ENCODE assay signal across 27 cellular contexts in the genomic region with DNA sequence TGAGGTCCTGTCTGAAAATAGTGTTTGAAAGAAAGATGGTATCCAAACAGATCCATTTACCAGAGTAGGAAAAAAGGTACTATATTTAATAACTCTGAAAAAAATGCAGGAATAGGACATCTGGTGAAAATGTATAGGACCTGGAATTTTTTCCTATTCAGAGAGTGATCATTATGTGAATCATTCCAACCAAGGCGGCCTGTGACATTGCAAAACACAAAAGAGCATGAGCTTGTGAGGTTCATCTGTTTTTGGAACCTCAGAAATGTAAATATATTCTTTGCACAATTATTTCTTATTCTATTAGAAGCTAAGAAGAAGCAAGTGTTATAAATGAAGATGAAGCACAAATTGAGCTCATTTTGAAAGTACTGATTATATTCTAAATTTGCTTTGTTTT. TPM values are rescaled to one million over a fixed set of nuclear protein-coding genes. Genes with fewer than 3 reads are reported as not detected.
"Had no signal": no experiment of that assay in that cellular context is flagged by ENCODE, and none has a peak within 500 bp of the region (broad histone marks: within the 10 kb centered on the region; RNA-seq: fewer than 3 reads in every experiment).

No MANE protein-coding gene starts in this region.

- H3K9me3 ChIP-seq: prostate gland, right lobe of liver had no signal

- DNase-seq: activated CD4-positive, alpha-beta T cell treated with anti-CD3 and anti-CD28 coated beads, Interleukin-2, amount 50 U/mL, for 4 hours; activated CD8-positive, alpha-beta memory T cell treated with anti-CD3 and anti-CD28 coated beads, Interleukin-2, amount 10 ng/mL, durations not matched to agents 7 days and 5 days; activated gamma-delta T cell; activated naive CD8-positive, alpha-beta T cell treated with anti-CD3 and anti-CD28 coated beads, Interleukin-2, amount 10 ng/mL, durations not matched to agents 7 days and 5 days; activated T-cell treated with anti-CD3 and anti-CD28 coated beads, Interleukin-2, amount 50 U/mL, for 4 hours; caudate nucleus; effector memory CD8-positive, alpha-beta T cell; foreskin melanocyte; heart left ventricle; islet precursor cell; mammary epithelial cell; natural killer cell; right lobe of liver; spleen; stimulated activated CD4-positive, alpha-beta T cell treated with anti-CD3 and anti-CD28 coated beads, Interleukin-1b, Interleukin-23, amount 100 ng/mL, for 48 hours; stimulated activated naive B cell treated with anti-CD40 and anti-IgM and Interleukin-4, amounts not matched to agents 10 μg/mL and 1 μg/mL and 100 μg/mL, for 72 hours; substantia nigra; T-helper 17 cell; transverse colon had no signal

- H3K27me3 ChIP-seq: heart left ventricle, right lobe of liver, spleen, transverse colon had no signal

- H3K4me3 ChIP-seq: coronary artery, heart left ventricle, prostate gland, right lobe of liver, spleen, transverse colon had no signal

- H3K4me1 Mint-ChIP-seq: activated CD8-positive, alpha-beta memory T cell treated with anti-CD3 and anti-CD28 coated beads, Interleukin-2, amount 10 ng/mL, durations not matched to agents 7 days and 5 days; activated naive CD8-positive, alpha-beta T cell treated with anti-CD3 and anti-CD28 coated beads, Interleukin-2, amount 10 ng/mL, durations not matched to agents 7 days and 5 days; natural killer cell; stimulated activated naive B cell treated with anti-CD40 and anti-IgM and Interleukin-4, amounts not matched to agents 10 μg/mL and 1 μg/mL and 100 μg/mL, for 72 hours; T-helper 17 cell had no signal

- H3K36me3 Mint-ChIP-seq: activated CD8-positive, alpha-beta memory T cell treated with anti-CD3 and anti-CD28 coated beads, Interleukin-2, amount 10 ng/mL, durations not matched to agents 7 days and 5 days; natural killer cell; stimulated activated naive B cell treated with anti-CD40 and anti-IgM and Interleukin-4, amounts not matched to agents 10 μg/mL and 1 μg/mL and 100 μg/mL, for 72 hours had no signal

- H3K36me3 ChIP-seq: heart left ventricle, prostate gland, right lobe of liver, spleen, transverse colon had no signal

- H3K4me1 ChIP-seq: prostate gland, right lobe of liver, spleen had no signal

- H3K4me3 Mint-ChIP-seq: activated CD8-positive, alpha-beta memory T cell treated with anti-CD3 and anti-CD28 coated beads, Interleukin-2, amount 10 ng/mL, durations not matched to agents 7 days and 5 days; activated naive CD8-positive, alpha-beta T cell treated with anti-CD3 and anti-CD28 coated beads, Interleukin-2, amount 10 ng/mL, durations not matched to agents 7 days and 5 days; activated T-cell treated with anti-CD3 and anti-CD28 coated beads, Interleukin-2, amount 50 U/mL, for 4 hours; effector memory CD8-positive, alpha-beta T cell; natural killer cell; stimulated activated naive B cell treated with anti-CD40 and anti-IgM and Interleukin-4, amounts not matched to agents 10 μg/mL and 1 μg/mL and 100 μg/mL, for 72 hours; T-helper 17 cell had no signal

- H3K27ac ChIP-seq: coronary artery, heart left ventricle, prostate gland, right lobe of liver, spleen, transverse colon had no signal

- H3K27ac Mint-ChIP-seq: activated CD8-positive, alpha-beta memory T cell treated with anti-CD3 and anti-CD28 coated beads, Interleukin-2, amount 10 ng/mL, durations not matched to agents 7 days and 5 days; activated naive CD8-positive, alpha-beta T cell treated with anti-CD3 and anti-CD28 coated beads, Interleukin-2, amount 10 ng/mL, durations not matched to agents 7 days and 5 days; effector memory CD8-positive, alpha-beta T cell; natural killer cell; stimulated activated naive B cell treated with anti-CD40 and anti-IgM and Interleukin-4, amounts not matched to agents 10 μg/mL and 1 μg/mL and 100 μg/mL, for 72 hours; T-helper 17 cell had no signal

- H3K9me3 Mint-ChIP-seq: natural killer cell had no signal

- ATAC-seq: activated CD4-positive, CD25-positive, alpha-beta regulatory T cell treated with anti-CD3 and anti-CD28 coated beads, Interleukin-2, amount 50 U/mL, for 24 hours; activated CD8-positive, alpha-beta memory T cell treated with anti-CD3 and anti-CD28 coated beads, Interleukin-2, amount 10 ng/mL, durations not matched to agents 7 days and 5 days; activated T-cell treated with anti-CD3 and anti-CD28 coated beads, Interleukin-2, amount 50 U/mL, for 4 hours; effector memory CD8-positive, alpha-beta T cell; left lobe of liver; natural killer cell; right lobe of liver; stimulated activated naive B cell treated with anti-CD40 and anti-IgM and Interleukin-4, amounts not matched to agents 10 μg/mL and 1 μg/mL and 100 μg/mL, for 72 hours; T-helper 17 cell had no signal

RNA-seq across cellular contexts. Expression of a gene that starts 2.0 kb away (rescaled TPM):
- total RNA-seq: activated CD8-positive, alpha-beta memory T cell treated with anti-CD3 and anti-CD28 coated beads, Interleukin-2, amount 10 ng/mL, durations not matched to agents 7 days and 5 days; activated naive CD8-positive, alpha-beta T cell treated with anti-CD3 and anti-CD28 coated beads, Interleukin-2, amount 10 ng/mL, durations not matched to agents 7 days and 5 days; activated T-cell treated with anti-CD3 and anti-CD28 coated beads, Interleukin-2, amount 50 U/mL, for 4 hours; astrocyte; epithelial cell of proximal tubule; heart left ventricle; left lobe of liver; mammary epithelial cell; mucosa of gallbladder; natural killer cell; omental fat pad; prostate gland; right lobe of liver; spleen; T-helper 17 cell; transverse colon had no signal
- polyA plus RNA-seq: heart left ventricle, mammary epithelial cell, spleen had no signal
